22 cellular contexts compared by ENCODE assay signal in the genomic region with DNA sequence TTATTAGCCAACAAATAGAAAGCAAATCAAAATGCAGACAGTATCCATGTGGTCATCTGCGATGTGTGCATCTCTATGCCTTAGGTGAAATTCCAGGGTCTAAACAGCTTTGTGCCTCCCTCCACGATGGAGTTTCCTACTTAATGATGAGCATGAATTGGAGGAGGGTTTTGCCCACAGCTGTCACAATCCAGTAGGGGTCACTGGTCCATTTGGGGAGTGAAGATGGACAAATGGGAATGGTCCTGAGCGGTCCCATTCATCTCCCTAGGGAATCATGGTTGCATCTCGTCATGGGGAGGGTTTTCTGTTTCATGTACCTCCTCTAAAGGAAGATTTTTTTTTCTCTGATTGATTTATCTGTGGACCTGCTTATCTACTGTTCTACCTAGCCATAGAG.
DNase-seq lines count a peak whose midpoint lies in the region; ATAC-seq, FAIRE-seq and TF ChIP-seq lines count a peak whose summit lies in the region.
"Had no signal": no experiment of that assay in that cellular context is flagged by ENCODE, and none has a peak within 500 bp of the region (broad histone marks: within the 10 kb centered on the region; RNA-seq: fewer than 3 reads in every experiment).

No MANE protein-coding gene starts in this region.

- H3K27me3 Mint-ChIP-seq in neural progenitor cell (ENCODE audit: insufficient read depth, low read depth): no peaks in the 10 kb centered on the region

- H3K9me3 ChIP-seq in H1 (ENCODE audit: insufficient read depth in 2 of 2, low read depth in 1 of 2, low read length in 1 of 2) (no peaks in the 10 kb centered on the region), neural progenitor cell (ENCODE audit: low read depth) (no peaks in the 10 kb centered on the region)
- H3K9me3 ChIP-seq: A549 had no signal

- FAIRE-seq in H1 (lab: Jason Lieb, UNC): peak; percentile 88
- FAIRE-seq: A549, D721Med, GM12892, RCC 7860 had no signal

- no peak overlapping the region for H3K27ac Mint-ChIP-seq in neural progenitor cell

- H3K79me2 ChIP-seq in H1 (ENCODE audit: control insufficient read depth in 1 of 2, insufficient read depth in 2 of 2, low read length in 2 of 2) (peaks cover 0 to 71% of the 10 kb centered on the region in 2 experiments; a peak in 3 of 4 replicates), neural progenitor cell (ENCODE audit: low read depth) (peaks cover 67% of the 10 kb centered on the region)

- H3K4me1 Mint-ChIP-seq in neural progenitor cell: peaks cover 20% of the 10 kb centered on the region

- TF ChIP-seq EP300 in H1 (IDR thresholded peaks at IDR 0.05; ENCODE audit: borderline replicate concordance in 1 of 2, low read depth in 2 of 2, low read length in 2 of 2): no peak

- no peak overlapping the region for H2BK20ac ChIP-seq in H1 (ENCODE audit: low read length)

- no peak overlapping the region for H3K27ac ChIP-seq in C4-2B
- no peak overlapping the region for H3K27ac ChIP-seq in H1 (ENCODE audit: low read depth, low read length)
- no peak overlapping the region for H3K27ac ChIP-seq in neural progenitor cell
- H3K27ac ChIP-seq: A549 had no signal

- H3K27me3 ChIP-seq in H1 (replicated peaks in 1 of 4; ENCODE audit: control insufficient read depth in 3 of 4, extremely low read depth in 1 of 4, insufficient read depth in 3 of 4, low read length in 3 of 4) (no peaks in the 10 kb centered on the region), neural progenitor cell (no peaks in the 10 kb centered on the region)

- H3K18ac ChIP-seq in H1 (ENCODE audit: extremely low read depth, low read length): no peak overlapping the region

- no peak overlapping the region for H3K23ac ChIP-seq in H1 (ENCODE audit: insufficient read length)

- POLR2A ChIA-PET in H1 (lab: Charles Lee; ENCODE audit: partially characterized antibody): no interaction called here

- peaks cover 0 to 8% of the 10 kb centered on the region in 2 experiments for H4K20me1 ChIP-seq in H1 (replicated peaks in 1 of 2; ENCODE audit: control insufficient read depth in 1 of 2, insufficient read depth in 2 of 2, low read length in 2 of 2)
- peaks cover 28% of the 10 kb centered on the region for H4K20me1 ChIP-seq in neural progenitor cell (ENCODE audit: low read depth)

- H3K36me3 Mint-ChIP-seq in neural progenitor cell: peaks cover 2% of the 10 kb centered on the region

- H3K4me3 ChIP-seq in H1 (ENCODE audit: extremely low read depth in 1 of 4, insufficient read depth in 2 of 4, low read depth in 3 of 4, low read length in 4 of 4) (no peak overlapping the region), neural progenitor cell (no peak overlapping the region)
- H3K4me3 ChIP-seq: A549 had no signal

- 92% methylated on average over 4 of the region's 4 CpGs; no CpG with 5 or more reads in 1 of the 2 experiments for WGBS in H1 (ENCODE audit: extremely low coverage in 1 of 2, insufficient coverage in 1 of 2, insufficient read length in 1 of 2, insufficient replicate concordance in 2 of 2, low coverage in 1 of 2, low lambda C conversion rate in 2 of 2, missing lambda C conversion rate in 1 of 2), 2 experiments

- H2AK5ac ChIP-seq in H1 (ENCODE audit: low read depth, low read length): no peak overlapping the region

- no peak for ATAC-seq in GM18870 (IDR thresholded peaks at IDR 0.05; ENCODE audit: unreplicated experiment)
- ATAC-seq in GM18907 (IDR thresholded peaks at IDR 0.05; ENCODE audit: unreplicated experiment): no peak
- ATAC-seq: A549, Right ventricle myocardium inferior had no signal

- no peak overlapping the region for H2BK12ac ChIP-seq in H1 (ENCODE audit: low read depth, low read length)

- H3K9me3 Mint-ChIP-seq in neural progenitor cell: no peaks in the 10 kb centered on the region

- H4K5ac ChIP-seq in H1 (ENCODE audit: insufficient read length, low read depth, low read length): no peak overlapping the region

- H3K23me2 ChIP-seq in H1 (ENCODE audit: low read depth, low read length): no peaks in the 10 kb centered on the region

- H2BK15ac ChIP-seq in H1 (ENCODE audit: low read length): no peak overlapping the region

- H3K4me3 Mint-ChIP-seq in neural progenitor cell: no peak overlapping the region

- CTCF ChIA-PET in H1 (lab: Charles Lee; ENCODE audit: partially characterized antibody): interaction anchor here (0.6 to 4.1 kb wide), 8 partner anchors 9 to 355 kb away, joined by 3 to 27 read pairs (median 4); no protein-coding TSS in a partner anchor

- H3K9ac ChIP-seq in H1 (replicated peaks in 1 of 4; ENCODE audit: extremely low read depth in 1 of 4, low read depth in 3 of 4, low read length in 3 of 4): no peak overlapping the region
- no peak overlapping the region for H3K9ac ChIP-seq in neural progenitor cell

- no peak overlapping the region for H3K56ac ChIP-seq in H1 (replicated peaks; ENCODE audit: insufficient read length, low read depth, low read length)

- no peak overlapping the region for H4K8ac ChIP-seq in H1 (ENCODE audit: extremely low read depth, insufficient read depth, low read length)

- H3K4me2 ChIP-seq in H1 (ENCODE audit: insufficient read depth in 1 of 2, low read depth in 2 of 2, low read length in 2 of 2): no peak overlapping the region
- H3K4me2 ChIP-seq in neural progenitor cell: peak overlapping the region; percentile 40
- H3K4me2 ChIP-seq: A549 had no signal

- TF ChIP-seq RAD21 in H1 (IDR thresholded peaks at IDR 0.05 in 1 of 2, conservative IDR thresholded peaks at IDR 0.05 in 1 of 2; ENCODE audit: low read depth in 2 of 2, low read length in 2 of 2): peak; percentile 54 to 59; a peak in 3 of 4 replicates

- TF ChIP-seq POLR2A in H1 (IDR thresholded peaks at IDR 0.05; ENCODE audit: control extremely low read depth in 1 of 2, low read depth in 2 of 2, low read length in 2 of 2): no peak

- H3K14ac ChIP-seq in H1 (ENCODE audit: insufficient read length): no peak overlapping the region

- peaks cover 2% of the 10 kb centered on the region; the same call in 1 of the 2 replicates for H3K79me1 ChIP-seq in H1 (ENCODE audit: low read depth, low read length)

- H3K36me3 ChIP-seq in H1 (ENCODE audit: control insufficient read depth in 2 of 4, insufficient read depth in 4 of 4, low read length in 3 of 4) (no peaks in the 10 kb centered on the region), neural progenitor cell (no peaks in the 10 kb centered on the region)

- no peak overlapping the region for H2BK120ac ChIP-seq in H1 (replicated peaks; ENCODE audit: low read depth, low read length)

- DNase-seq in NCI-H146 (lab: John Stamatoyannopoulos, UW): peak; percentile 55
- DNase-seq in H1 (ENCODE audit: low read depth in 1 of 2, low spot score in 2 of 2): no peak
- DNase-seq in neural progenitor cell (ENCODE audit: low spot score): no peak
- DNase-seq in DMS 273 treated with DMSO at 0.1 percent for 48 hours (lab: John Stamatoyannopoulos, UW): no peak
- DNase-seq: C1 segment of cervical spinal cord; DMS79; HCEC 1CT; Kasumi-1; MM.1S; NCI-H1092; NCI-H1694; NCI-H2081 treated with DMSO at 0.1 percent for 48 hours; NCI-H748 treated with DMSO at 0.1 percent for 48 hours; NK-92 treated with Interleukin-12 subunit alpha and Interleukin-12 subunit beta, amount 100 ng/mL, for 24 hours had no signal

- peaks cover 16% of the 10 kb centered on the region for H3F3A ChIP-seq in neural progenitor cell (ENCODE audit: low read depth)

- peaks cover 0 to 25% (median 10%) of the 10 kb centered on the region in 4 experiments for H3K4me1 ChIP-seq in H1 (replicated peaks in 1 of 4; ENCODE audit: control insufficient read depth in 3 of 4, insufficient read depth in 4 of 4, low read length in 3 of 4)
- H3K4me1 ChIP-seq in neural progenitor cell: peaks cover 24% of the 10 kb centered on the region
- H3K4me1 ChIP-seq: A549 had no signal

- no peak overlapping the region for H2AFZ ChIP-seq in H1 (ENCODE audit: low read length)
- H2AFZ ChIP-seq in neural progenitor cell (replicated peaks): no peak overlapping the region

- TF ChIP-seq CTCF in C4-2B (conservative IDR thresholded peaks at IDR 0.05): 0 out of 2 replicates have a peak, but pooled peaks have one; percentile 4
- TF ChIP-seq CTCF in H1 (IDR thresholded peaks at IDR 0.05; ENCODE audit: control extremely low read depth in 1 of 3, insufficient read depth in 1 of 3, low read depth in 1 of 3, low read length in 3 of 3): peak; percentile 13 to 51 (median 23); a peak in 2 of 4 replicates
- peak; percentile 18 for TF ChIP-seq CTCF in neural progenitor cell (IDR thresholded peaks at IDR 0.05)

- no peak overlapping the region for H4K91ac ChIP-seq in H1 (replicated peaks; ENCODE audit: insufficient read length, low read length)

- H2BK5ac ChIP-seq in H1 (ENCODE audit: low read depth, low read length): no peak overlapping the region

- H3K4ac ChIP-seq in H1 (replicated peaks; ENCODE audit: insufficient read length, low read depth, low read length): no peak overlapping the region

TF ChIP-seq in H1, 55 proteins besides CTCF, POLR2A, EP300 and RAD21 (continues in another document):
- TF ChIP-seq SP2 (IDR thresholded peaks at IDR 0.05; ENCODE audit: low read length) (no peak), RNF2 (IDR thresholded peaks at IDR 0.05; ENCODE audit: borderline replicate concordance, low read depth, low read length, missing control alignments, poor library complexity, severe bottlenecking) (no peak), KDM1A (IDR thresholded peaks at IDR 0.05; ENCODE audit: borderline replicate concordance, low read length) (no peak), SIX5 (IDR thresholded peaks at IDR 0.05; ENCODE audit: low read depth, low read length) (no peak), POU5F1 (IDR thresholded peaks at IDR 0.05; ENCODE audit: low read depth, low read length) (no peak), RFX5 (IDR thresholded peaks at IDR 0.05; ENCODE audit: borderline replicate concordance, low read depth, low read length) (no peak), CBX8 (IDR thresholded peaks at IDR 0.05; ENCODE audit: borderline replicate concordance, low read depth, low read length) (no peak), KDM5A (IDR thresholded peaks at IDR 0.05; ENCODE audit: low read length) (no peak), TAF7 (optimal IDR thresholded peaks at IDR 0.05; ENCODE audit: borderline replicate concordance, low read depth, low read length) (no peak), SRF (IDR thresholded peaks at IDR 0.05; ENCODE audit: low read depth, low read length) (no peak), EZH2 (IDR thresholded peaks at IDR 0.05; ENCODE audit: low read depth, low read length, severe bottlenecking) (no peak)
- TF ChIP-seq, protein P1, sequence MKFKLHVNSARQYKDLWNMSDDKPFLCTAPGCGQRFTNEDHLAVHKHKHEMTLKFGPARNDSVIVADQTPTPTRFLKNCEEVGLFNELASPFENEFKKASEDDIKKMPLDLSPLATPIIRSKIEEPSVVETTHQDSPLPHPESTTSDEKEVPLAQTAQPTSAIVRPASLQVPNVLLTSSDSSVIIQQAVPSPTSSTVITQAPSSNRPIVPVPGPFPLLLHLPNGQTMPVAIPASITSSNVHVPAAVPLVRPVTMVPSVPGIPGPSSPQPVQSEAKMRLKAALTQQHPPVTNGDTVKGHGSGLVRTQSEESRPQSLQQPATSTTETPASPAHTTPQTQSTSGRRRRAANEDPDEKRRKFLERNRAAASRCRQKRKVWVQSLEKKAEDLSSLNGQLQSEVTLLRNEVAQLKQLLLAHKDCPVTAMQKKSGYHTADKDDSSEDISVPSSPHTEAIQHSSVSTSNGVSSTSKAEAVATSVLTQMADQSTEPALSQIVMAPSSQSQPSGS (IDR thresholded peaks at IDR 0.05; ENCODE audit: low read length): no peak
